2 cellular contexts compared by ENCODE assay signal in the genomic region with DNA sequence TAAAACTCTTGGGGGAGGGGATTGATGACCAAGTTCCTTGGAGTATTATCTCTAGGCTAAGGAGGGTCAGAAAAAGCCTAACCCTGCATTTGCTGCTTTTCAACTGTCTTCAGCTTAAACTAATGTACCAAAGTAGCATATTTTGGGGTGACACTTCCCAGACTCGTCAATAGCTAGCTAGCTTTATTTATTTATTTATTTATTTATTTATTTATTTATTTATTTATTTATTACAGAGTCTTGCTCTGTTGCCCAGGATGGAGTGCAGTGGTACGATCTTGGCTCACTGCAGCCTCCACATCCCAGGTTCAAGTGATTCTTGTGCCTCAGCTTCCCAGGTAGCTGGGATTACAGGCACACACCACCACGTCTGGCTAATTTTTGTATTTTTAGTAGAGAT.
DNase-seq lines count a peak whose midpoint lies in the region; ATAC-seq, FAIRE-seq and TF ChIP-seq lines count a peak whose summit lies in the region.
"Not testable (repeated sequence)": the region's sequence is repeated elsewhere in the genome, so short reads cannot be mapped to it uniquely, and the experiment has no call there.

No MANE protein-coding gene starts in this region.

- not testable (repeated sequence) for H3K27ac ChIP-seq in A549; HEK293 (ENCODE audit: extremely low read depth, low read depth, low read length)

- not testable (repeated sequence) for TF ChIP-seq RAD21 in A549 (conservative IDR thresholded peaks at IDR 0.05 in 1 of 2, IDR thresholded peaks at IDR 0.05 in 1 of 2)

- CTCF ChIA-PET in A549 (lab: Yijun Ruan, JAX) = not testable (repeated sequence)
- CTCF ChIA-PET in HEK293 (lab: Yijun Ruan, JAX) = interaction anchor here (0.7 to 1.1 kb wide), 2 partner anchors 13 to 1714 kb away, joined by 3 to 5 read pairs; no protein-coding TSS in a partner anchor

- not testable (repeated sequence) for FAIRE-seq in A549 (lab: Jason Lieb, UNC)

- WGBS in A549 (ENCODE audit: missing lambda C conversion rate) = 1% methylated on average over 3 of the region's 3 CpGs

- H3K4me2 ChIP-seq in A549 = not testable (repeated sequence)

- not testable (repeated sequence) for H3K4me3 ChIP-seq in A549; HEK293 (ENCODE audit: low read depth, low read length)

- TF ChIP-seq POLR2A in A549 (IDR thresholded peaks at IDR 0.05; ENCODE audit: low read length) = not testable (repeated sequence)

- H3K4me1 ChIP-seq in A549; HEK293 (ENCODE audit: control insufficient read depth, insufficient read depth, low read length): not testable (repeated sequence)

- not testable (repeated sequence) for ATAC-seq in A549

- POLR2A ChIA-PET in A549 (lab: Yijun Ruan, JAX); HEK293 (lab: Yijun Ruan, JAX): not testable (repeated sequence)

- not testable (repeated sequence) for DNase-seq in A549 (ENCODE audit: low read depth in 1 of 2, low spot score in 1 of 2)

- H3K36me3 ChIP-seq in HEK293 (ENCODE audit: control insufficient read depth in 2 of 2, insufficient read depth in 1 of 2, low read length in 2 of 2) = not testable (repeated sequence)

- not testable (repeated sequence) for H3K9me3 ChIP-seq in A549; HEK293 (ENCODE audit: control insufficient read depth, insufficient read depth, low read depth, low read length)

- TF ChIP-seq CTCF in A549 (IDR thresholded peaks at IDR 0.05); HEK293 (tag by site-specific recombination; IDR thresholded peaks at IDR 0.05): not testable (repeated sequence)

- not testable (repeated sequence) for TF ChIP-seq EP300 in A549 (IDR thresholded peaks at IDR 0.05)

TF ChIP-seq in A549, 52 proteins besides CTCF, POLR2A, EP300 and RAD21:
- TF ChIP-seq ZC3H11A (IDR thresholded peaks at IDR 0.05) = peak; percentile 71

TF ChIP-seq in HEK293, 187 proteins besides CTCF, POLR2A, EP300 and RAD21:
- TF ChIP-seq, protein P1, sequence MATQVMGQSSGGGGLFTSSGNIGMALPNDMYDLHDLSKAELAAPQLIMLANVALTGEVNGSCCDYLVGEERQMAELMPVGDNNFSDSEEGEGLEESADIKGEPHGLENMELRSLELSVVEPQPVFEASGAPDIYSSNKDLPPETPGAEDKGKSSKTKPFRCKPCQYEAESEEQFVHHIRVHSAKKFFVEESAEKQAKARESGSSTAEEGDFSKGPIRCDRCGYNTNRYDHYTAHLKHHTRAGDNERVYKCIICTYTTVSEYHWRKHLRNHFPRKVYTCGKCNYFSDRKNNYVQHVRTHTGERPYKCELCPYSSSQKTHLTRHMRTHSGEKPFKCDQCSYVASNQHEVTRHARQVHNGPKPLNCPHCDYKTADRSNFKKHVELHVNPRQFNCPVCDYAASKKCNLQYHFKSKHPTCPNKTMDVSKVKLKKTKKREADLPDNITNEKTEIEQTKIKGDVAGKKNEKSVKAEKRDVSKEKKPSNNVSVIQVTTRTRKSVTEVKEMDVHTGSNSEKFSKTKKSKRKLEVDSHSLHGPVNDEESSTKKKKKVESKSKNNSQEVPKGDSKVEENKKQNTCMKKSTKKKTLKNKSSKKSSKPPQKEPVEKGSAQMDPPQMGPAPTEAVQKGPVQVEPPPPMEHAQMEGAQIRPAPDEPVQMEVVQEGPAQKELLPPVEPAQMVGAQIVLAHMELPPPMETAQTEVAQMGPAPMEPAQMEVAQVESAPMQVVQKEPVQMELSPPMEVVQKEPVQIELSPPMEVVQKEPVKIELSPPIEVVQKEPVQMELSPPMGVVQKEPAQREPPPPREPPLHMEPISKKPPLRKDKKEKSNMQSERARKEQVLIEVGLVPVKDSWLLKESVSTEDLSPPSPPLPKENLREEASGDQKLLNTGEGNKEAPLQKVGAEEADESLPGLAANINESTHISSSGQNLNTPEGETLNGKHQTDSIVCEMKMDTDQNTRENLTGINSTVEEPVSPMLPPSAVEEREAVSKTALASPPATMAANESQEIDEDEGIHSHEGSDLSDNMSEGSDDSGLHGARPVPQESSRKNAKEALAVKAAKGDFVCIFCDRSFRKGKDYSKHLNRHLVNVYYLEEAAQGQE (tag by site-specific recombination; IDR thresholded peaks at IDR 0.05) = peak; percentile 21; the same call in 1 of the 2 replicates
- TF ChIP-seq, protein P2, sequence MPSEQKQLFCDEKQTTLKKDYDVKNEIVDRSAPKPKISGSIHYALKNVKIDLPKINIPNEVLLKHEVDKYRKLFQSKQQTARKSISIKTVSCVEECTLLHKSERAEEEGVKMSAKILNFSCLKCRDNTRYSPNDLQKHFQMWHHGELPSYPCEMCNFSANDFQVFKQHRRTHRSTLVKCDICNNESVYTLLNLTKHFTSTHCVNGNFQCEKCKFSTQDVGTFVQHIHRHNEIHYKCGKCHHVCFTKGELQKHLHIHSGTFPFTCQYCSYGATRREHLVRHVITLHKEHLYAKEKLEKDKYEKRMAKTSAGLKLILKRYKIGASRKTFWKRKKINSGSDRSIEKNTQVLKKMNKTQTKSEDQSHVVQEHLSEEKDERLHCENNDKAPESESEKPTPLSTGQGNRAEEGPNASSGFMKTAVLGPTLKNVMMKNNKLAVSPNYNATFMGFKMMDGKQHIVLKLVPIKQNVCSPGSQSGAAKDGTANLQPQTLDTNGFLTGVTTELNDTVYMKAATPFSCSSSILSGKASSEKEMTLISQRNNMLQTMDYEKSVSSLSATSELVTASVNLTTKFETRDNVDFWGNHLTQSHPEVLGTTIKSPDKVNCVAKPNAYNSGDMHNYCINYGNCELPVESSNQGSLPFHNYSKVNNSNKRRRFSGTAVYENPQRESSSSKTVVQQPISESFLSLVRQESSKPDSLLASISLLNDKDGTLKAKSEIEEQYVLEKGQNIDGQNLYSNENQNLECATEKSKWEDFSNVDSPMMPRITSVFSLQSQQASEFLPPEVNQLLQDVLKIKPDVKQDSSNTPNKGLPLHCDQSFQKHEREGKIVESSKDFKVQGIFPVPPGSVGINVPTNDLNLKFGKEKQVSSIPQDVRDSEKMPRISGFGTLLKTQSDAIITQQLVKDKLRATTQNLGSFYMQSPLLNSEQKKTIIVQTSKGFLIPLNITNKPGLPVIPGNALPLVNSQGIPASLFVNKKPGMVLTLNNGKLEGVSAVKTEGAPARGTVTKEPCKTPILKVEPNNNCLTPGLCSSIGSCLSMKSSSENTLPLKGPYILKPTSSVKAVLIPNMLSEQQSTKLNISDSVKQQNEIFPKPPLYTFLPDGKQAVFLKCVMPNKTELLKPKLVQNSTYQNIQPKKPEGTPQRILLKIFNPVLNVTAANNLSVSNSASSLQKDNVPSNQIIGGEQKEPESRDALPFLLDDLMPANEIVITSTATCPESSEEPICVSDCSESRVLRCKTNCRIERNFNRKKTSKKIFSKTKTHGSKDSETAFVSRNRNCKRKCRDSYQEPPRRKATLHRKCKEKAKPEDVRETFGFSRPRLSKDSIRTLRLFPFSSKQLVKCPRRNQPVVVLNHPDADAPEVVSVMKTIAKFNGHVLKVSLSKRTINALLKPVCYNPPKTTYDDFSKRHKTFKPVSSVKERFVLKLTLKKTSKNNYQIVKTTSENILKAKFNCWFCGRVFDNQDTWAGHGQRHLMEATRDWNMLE (tag by site-specific recombination; conservative IDR thresholded peaks at IDR 0.05; ENCODE audit: low read depth) = peak; percentile 57; the same call in 1 of the 2 replicates
- TF ChIP-seq ZNF394 (tag by site-specific recombination; IDR thresholded peaks at IDR 0.05; ENCODE audit: borderline replicate concordance) (peak; percentile 66; the same call in 1 of the 2 replicates), ZNF140 (tag by site-specific recombination; IDR thresholded peaks at IDR 0.05) (0 out of 2 replicates have a peak, but pooled peaks have one; percentile 9), ZNF623 (tag by site-specific recombination; IDR thresholded peaks at IDR 0.05) (peak; percentile 35), ZNF555 (tag by site-specific recombination; conservative IDR thresholded peaks at IDR 0.05) (peak; percentile 36; the same call in 1 of the 2 replicates), ZNF138 (tag by site-specific recombination; IDR thresholded peaks at IDR 0.05; ENCODE audit: borderline replicate concordance) (0 out of 2 replicates have a peak, but pooled peaks have one; percentile 46), ZNF426 (tag by site-specific recombination; IDR thresholded peaks at IDR 0.05) (peak; percentile 49), ZBTB8A (tag by site-specific recombination; IDR thresholded peaks at IDR 0.05) (peak; percentile 39)
- TF ChIP-seq, protein P3, sequence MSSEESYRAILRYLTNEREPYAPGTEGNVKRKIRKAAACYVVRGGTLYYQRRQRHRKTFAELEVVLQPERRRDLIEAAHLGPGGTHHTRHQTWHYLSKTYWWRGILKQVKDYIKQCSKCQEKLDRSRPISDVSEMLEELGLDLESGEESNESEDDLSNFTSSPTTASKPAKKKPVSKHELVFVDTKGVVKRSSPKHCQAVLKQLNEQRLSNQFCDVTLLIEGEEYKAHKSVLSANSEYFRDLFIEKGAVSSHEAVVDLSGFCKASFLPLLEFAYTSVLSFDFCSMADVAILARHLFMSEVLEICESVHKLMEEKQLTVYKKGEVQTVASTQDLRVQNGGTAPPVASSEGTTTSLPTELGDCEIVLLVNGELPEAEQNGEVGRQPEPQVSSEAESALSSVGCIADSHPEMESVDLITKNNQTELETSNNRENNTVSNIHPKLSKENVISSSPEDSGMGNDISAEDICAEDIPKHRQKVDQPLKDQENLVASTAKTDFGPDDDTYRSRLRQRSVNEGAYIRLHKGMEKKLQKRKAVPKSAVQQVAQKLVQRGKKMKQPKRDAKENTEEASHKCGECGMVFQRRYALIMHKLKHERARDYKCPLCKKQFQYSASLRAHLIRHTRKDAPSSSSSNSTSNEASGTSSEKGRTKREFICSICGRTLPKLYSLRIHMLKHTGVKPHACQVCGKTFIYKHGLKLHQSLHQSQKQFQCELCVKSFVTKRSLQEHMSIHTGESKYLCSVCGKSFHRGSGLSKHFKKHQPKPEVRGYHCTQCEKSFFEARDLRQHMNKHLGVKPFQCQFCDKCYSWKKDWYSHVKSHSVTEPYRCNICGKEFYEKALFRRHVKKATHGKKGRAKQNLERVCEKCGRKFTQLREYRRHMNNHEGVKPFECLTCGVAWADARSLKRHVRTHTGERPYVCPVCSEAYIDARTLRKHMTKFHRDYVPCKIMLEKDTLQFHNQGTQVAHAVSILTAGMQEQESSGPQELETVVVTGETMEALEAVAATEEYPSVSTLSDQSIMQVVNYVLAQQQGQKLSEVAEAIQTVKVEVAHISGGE (tag by site-specific recombination; conservative IDR thresholded peaks at IDR 0.05; ENCODE audit: low read depth) = peak; percentile 47
